In the genomic region with DNA sequence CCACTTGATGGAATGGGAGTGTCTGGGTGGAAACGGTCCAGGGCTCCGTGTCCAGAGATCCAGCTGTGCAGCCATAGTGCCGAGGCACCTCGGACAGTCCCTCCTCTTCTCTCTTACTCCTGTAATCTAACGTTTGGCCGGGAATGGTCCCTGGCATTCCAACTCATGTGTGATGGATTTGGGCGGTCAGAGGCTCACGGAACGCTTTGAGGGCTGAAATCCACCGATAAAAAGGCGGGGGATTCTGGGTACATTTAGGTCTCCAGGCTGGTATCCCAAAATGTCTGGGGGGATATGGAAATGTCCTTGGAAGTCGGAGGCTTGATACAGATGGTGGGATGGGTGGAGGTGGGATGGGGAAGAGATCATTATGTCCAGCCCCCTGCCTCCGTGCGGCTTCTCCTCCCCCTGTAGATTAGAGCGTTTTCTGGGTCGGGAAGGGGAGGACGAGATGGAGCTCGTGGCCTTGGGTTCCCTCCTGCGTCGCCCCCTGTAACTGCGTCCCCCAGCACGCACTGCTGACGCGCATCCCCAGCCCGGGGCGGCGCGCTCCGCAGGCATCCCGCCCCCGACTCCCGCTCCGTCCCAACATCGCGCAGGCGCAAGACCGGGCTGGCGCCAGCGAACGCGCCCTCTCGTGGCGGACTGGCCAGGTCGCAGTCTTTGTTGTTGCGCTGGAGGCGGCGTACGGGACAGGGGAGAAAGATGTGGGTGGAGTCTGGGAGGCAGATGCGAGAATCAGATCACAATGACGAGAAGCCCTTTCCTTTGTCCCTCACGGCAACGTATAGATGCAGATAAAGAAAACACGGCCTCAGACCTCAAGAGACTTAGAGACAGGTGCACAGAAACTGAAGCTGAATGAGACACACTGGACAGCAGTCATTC, we compare ENCODE assay signal across 8 cellular contexts. TPM values are rescaled to one million over a fixed set of nuclear protein-coding genes. Genes with fewer than 3 reads are reported as not detected.
DNase-seq lines count a peak whose midpoint lies in the region; ATAC-seq and TF ChIP-seq lines count a peak whose summit lies in the region.

No MANE protein-coding gene starts in this region.

- peak overlapping the region; percentile 64 for H3K4me3 ChIP-seq in HUES6 (ENCODE audit: low read depth, low read length)
- peak overlapping the region; percentile 77 for H3K4me3 ChIP-seq in endodermal cell (ENCODE audit: low read length)

- no peaks in the 10 kb centered on the region for H3K9me3 Mint-ChIP-seq in activated CD8-positive, alpha-beta memory T cell treated with anti-CD3 and anti-CD28 coated beads, Interleukin-2, amount 10 ng/mL, durations not matched to agents 7 days and 5 days (ENCODE audit: low read depth)
- H3K9me3 Mint-ChIP-seq in endodermal cell: no peaks in the 10 kb centered on the region

- peak; percentile 98 for ATAC-seq in activated CD8-positive, alpha-beta memory T cell treated with anti-CD3 and anti-CD28 coated beads, Interleukin-2, amount 10 ng/mL, durations not matched to agents 7 days and 5 days

- H3K36me3 ChIP-seq in HUES6 (ENCODE audit: control insufficient read depth, insufficient read depth, low read length) (no peaks in the 10 kb centered on the region), endodermal cell (ENCODE audit: control insufficient read depth, insufficient read depth, low read length) (no peaks in the 10 kb centered on the region)

- no peaks in the 10 kb centered on the region for H3K36me3 Mint-ChIP-seq in activated CD8-positive, alpha-beta memory T cell treated with anti-CD3 and anti-CD28 coated beads, Interleukin-2, amount 10 ng/mL, durations not matched to agents 7 days and 5 days
- H3K36me3 Mint-ChIP-seq in endodermal cell (ENCODE audit: low read depth): no peaks in the 10 kb centered on the region

- CTCF ChIA-PET in activated CD8-positive, alpha-beta memory T cell treated with anti-CD3 and anti-CD28 coated beads, Interleukin-2, amount 10 ng/mL, durations not matched to agents 7 days and 5 days (lab: Charles Lee): interaction anchor here (0.5 to 2.8 kb wide), 25 partner anchors 9 to 336 kb away, joined by 3 to 81 read pairs (median 9); a partner anchor contains a TSS

- peaks cover 28% of the 10 kb centered on the region for H3K4me1 Mint-ChIP-seq in activated CD8-positive, alpha-beta memory T cell treated with anti-CD3 and anti-CD28 coated beads, Interleukin-2, amount 10 ng/mL, durations not matched to agents 7 days and 5 days
- peaks cover 9% of the 10 kb centered on the region for H3K4me1 Mint-ChIP-seq in endodermal cell

- H3K27ac ChIP-seq in HUES6 (ENCODE audit: low read depth, low read length) (no peak overlapping the region), endodermal cell (ENCODE audit: low read depth, low read length) (peak overlapping the region; percentile 89)

- H3K9ac ChIP-seq in HUES6 (ENCODE audit: low read length) (peak overlapping the region; percentile 7), endodermal cell (ENCODE audit: extremely low read depth, low read length, poor library complexity, severe bottlenecking) (no peak overlapping the region)

- TF ChIP-seq CTCF in GM20000 (IDR thresholded peaks at IDR 0.05; ENCODE audit: extremely low read depth, missing control alignments): peak; percentile 96
- peak; percentile 95 for TF ChIP-seq CTCF in endodermal cell (conservative IDR thresholded peaks at IDR 0.05)

- DNase-seq in COR-L47 (lab: John Stamatoyannopoulos, UW) (peak; percentile 87), GM20000 (ENCODE audit: low spot score) (peak; percentile 97), NOMO-1 treated with dmso at 0.1 percent for 144 hours (lab: John Stamatoyannopoulos, UW; ENCODE audit: unreplicated experiment) (peak; percentile 86), endodermal cell (peak; percentile 99), midbrain (lab: John Stamatoyannopoulos, UW) (peak; percentile 92)
- peak; percentile 96 for DNase-seq in activated CD8-positive, alpha-beta memory T cell treated with anti-CD3 and anti-CD28 coated beads, Interleukin-2, amount 10 ng/mL, durations not matched to agents 7 days and 5 days
- DNase-seq in stimulated activated CD8-positive, alpha-beta memory T cell treated with anti-CD3 and anti-CD28 coated beads, Interleukin-15, amount 100 ng/mL, for 4 hours (ENCODE audit: low read depth in 2 of 2): peak; percentile 90 to 91

- H3K27me3 ChIP-seq in HUES6 (ENCODE audit: control insufficient read depth, insufficient read depth, low read length) (peaks cover 5% of the 10 kb centered on the region; the same call in 1 of the 2 replicates), endodermal cell (ENCODE audit: control insufficient read depth, insufficient read depth, low read length, poor library complexity, severe bottlenecking) (no peaks in the 10 kb centered on the region)

- peak overlapping the region; percentile 67 for H3K27ac Mint-ChIP-seq in activated CD8-positive, alpha-beta memory T cell treated with anti-CD3 and anti-CD28 coated beads, Interleukin-2, amount 10 ng/mL, durations not matched to agents 7 days and 5 days
- H3K27ac Mint-ChIP-seq in endodermal cell: peak overlapping the region; percentile 58

- H3K9me3 ChIP-seq in HUES6 (ENCODE audit: control insufficient read depth, insufficient read depth, low read depth, low read length) (no peaks in the 10 kb centered on the region), endodermal cell (ENCODE audit: control insufficient read depth, low read length) (no peaks in the 10 kb centered on the region)

- H3K4me3 Mint-ChIP-seq in activated CD8-positive, alpha-beta memory T cell treated with anti-CD3 and anti-CD28 coated beads, Interleukin-2, amount 10 ng/mL, durations not matched to agents 7 days and 5 days: peak overlapping the region; percentile 77
- peak overlapping the region; percentile 54 for H3K4me3 Mint-ChIP-seq in endodermal cell

- H3K4me1 ChIP-seq in HUES6 (ENCODE audit: control insufficient read depth, insufficient read depth, low read length) (peaks cover 21% of the 10 kb centered on the region), endodermal cell (ENCODE audit: control insufficient read depth, insufficient read depth, low read length) (no peaks in the 10 kb centered on the region)

- 3 to 4% methylated on average over 21 to 52 of the region's 53 CpGs for WGBS in endodermal cell (ENCODE audit: insufficient coverage in 1 of 2, insufficient read length in 1 of 2), 2 experiments

- H3K27me3 Mint-ChIP-seq in activated CD8-positive, alpha-beta memory T cell treated with anti-CD3 and anti-CD28 coated beads, Interleukin-2, amount 10 ng/mL, durations not matched to agents 7 days and 5 days: peaks cover 8% of the 10 kb centered on the region
- peaks cover 27% of the 10 kb centered on the region for H3K27me3 Mint-ChIP-seq in endodermal cell (ENCODE audit: insufficient read depth)

RNA-seq across cellular contexts. Expression of a gene that starts 4.5 kb away (rescaled TPM):
- total RNA-seq in activated CD8-positive, alpha-beta memory T cell treated with anti-CD3 and anti-CD28 coated beads, Interleukin-2, amount 10 ng/mL, durations not matched to agents 7 days and 5 days: under 1 TPM in 1 of 2 experiments, not detected in 1; 0.23 TPM
- total RNA-seq in endodermal cell: 1 to 10 TPM in 1 of 2 donors, under 1 TPM in 1; 0.51 to 2.6 TPM
- 0.75 TPM for polyA plus RNA-seq in endodermal cell (2013, experiment 1 of 2)
- 0.46 TPM for polyA plus RNA-seq in endodermal cell (2013, experiment 2 of 2)

RNA-seq across cellular contexts. Expression of a gene that starts 10.8 kb away (rescaled TPM):
- total RNA-seq in activated CD8-positive, alpha-beta memory T cell treated with anti-CD3 and anti-CD28 coated beads, Interleukin-2, amount 10 ng/mL, durations not matched to agents 7 days and 5 days: 100 to 1,000 TPM; 108 to 121 TPM
- total RNA-seq in endodermal cell: 10 to 100 TPM; 24.1 to 34.6 TPM
- 27.5 TPM for polyA plus RNA-seq in endodermal cell (2013, experiment 1 of 2)
- polyA plus RNA-seq in endodermal cell (2013, experiment 2 of 2): 28.4 TPM

RNA-seq across cellular contexts. Expression of a gene that starts 31.3 kb away (rescaled TPM):
- total RNA-seq in activated CD8-positive, alpha-beta memory T cell treated with anti-CD3 and anti-CD28 coated beads, Interleukin-2, amount 10 ng/mL, durations not matched to agents 7 days and 5 days: 1 to 10 TPM in 1 of 2 experiments, under 1 TPM in 1; 0.35 to 1.1 TPM
- 10 to 100 TPM in 1 of 2 donors, 1 to 10 TPM in 1; 9.5 to 23.2 TPM for total RNA-seq in endodermal cell
- 28.9 TPM for polyA plus RNA-seq in endodermal cell (2013, experiment 1 of 2)
- polyA plus RNA-seq in endodermal cell (2013, experiment 2 of 2): 28.6 TPM

RNA-seq across cellular contexts. Expression of a gene that starts 40.2 kb away (rescaled TPM):
- total RNA-seq in activated CD8-positive, alpha-beta memory T cell treated with anti-CD3 and anti-CD28 coated beads, Interleukin-2, amount 10 ng/mL, durations not matched to agents 7 days and 5 days: 1 to 10 TPM in 1 of 2 experiments, under 1 TPM in 1; 0.67 to 1.6 TPM
- total RNA-seq in endodermal cell: 10 to 100 TPM; 62.2 to 85.6 TPM
- polyA plus RNA-seq in endodermal cell (2013, experiment 1 of 2): 115 TPM
- 126 TPM for polyA plus RNA-seq in endodermal cell (2013, experiment 2 of 2)

Comparison
In these comparisons a context has a peak if more than half of its experiments do, and no peak if none do; other contexts are left out.
1. RNA of a gene that starts 31.3 kb away (total RNA-seq): 9.5 to 23.2 TPM in endodermal cell; 0.35 to 1.1 TPM in activated CD8-positive, alpha-beta memory T cell treated with anti-CD3 and anti-CD28 coated beads, Interleukin-2, amount 10 ng/mL, durations not matched to agents 7 days and 5 days; every median in the first group is over 4 times any median in the second.
2. Peak in every context shown above with its lines, with median percentiles within 50 percentile points of each other: DNase-seq.